ENCODE assay signal across 11 cellular contexts in the genomic region with DNA sequence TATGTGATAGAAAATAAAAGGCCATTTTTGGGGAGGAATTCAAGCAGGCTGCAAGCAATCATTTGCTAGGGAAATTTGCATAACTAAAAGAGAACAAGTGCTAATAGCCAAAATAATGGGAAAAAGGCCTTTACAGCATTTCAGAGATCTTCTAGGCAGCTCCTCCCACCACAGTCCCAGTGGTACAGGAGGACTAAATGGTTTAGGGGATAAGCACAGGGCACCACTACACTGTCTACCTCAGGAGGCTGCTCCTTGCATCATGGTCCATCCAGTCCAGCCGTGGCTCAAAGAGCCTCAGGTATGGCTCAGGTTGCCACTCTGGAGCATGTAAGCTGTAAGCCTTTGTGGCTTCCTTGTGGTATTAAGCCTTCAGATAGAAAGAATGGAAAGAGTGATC.
"Had no signal": no experiment of that assay in that cellular context is flagged by ENCODE, and none has a peak within 500 bp of the region (broad histone marks: within the 10 kb centered on the region; RNA-seq: fewer than 3 reads in every experiment).

No MANE protein-coding gene starts in this region.

- H3K4me2 ChIP-seq: GM23338 had no signal

- H3K4me1 ChIP-seq: HAP-1 had no signal

- H3K27ac ChIP-seq: GM23248 had no signal

- DNase-seq: GM23248, GOT3, H7, H9, HCEC 1CT, HFFc6 had no signal

- H3K9me3 ChIP-seq: HAP-1 had no signal

- H3K4me3 ChIP-seq: GM23248, GM23338, HAP-1 had no signal

- ATAC-seq: GM23338, HCT116 had no signal

- H3K36me3 ChIP-seq: HAP-1 had no signal

- FAIRE-seq: H1, H54 had no signal
